Comparison of ENCODE assay signal across 14 cellular contexts in genomic region chr11:2586091-2586792, GRCh38.
DNase-seq lines count a peak whose midpoint lies in the region; ATAC-seq, FAIRE-seq and TF ChIP-seq lines count a peak whose summit lies in the region.
"Had no signal": no experiment of that assay in that cellular context is flagged by ENCODE, and none has a peak within 500 bp of the region (broad histone marks: within the 10 kb centered on the region; RNA-seq: fewer than 3 reads in every experiment).

No MANE protein-coding gene starts in this region.

- H3K27ac Mint-ChIP-seq in osteocyte (ENCODE audit: unreplicated experiment): no peak overlapping the region
- H3K27ac Mint-ChIP-seq: CD4-positive, CD25-positive, alpha-beta regulatory T cell had no signal

- H3K4me1 Mint-ChIP-seq in osteocyte (ENCODE audit: unreplicated experiment): no peaks in the 10 kb centered on the region
- H3K4me1 Mint-ChIP-seq: CD4-positive, CD25-positive, alpha-beta regulatory T cell had no signal

- in situ Hi-C loops in G401 (cut with HindIII; ENCODE audit: low sequenced_read_pairs): no loop called here

- TF ChIP-seq CTCF in GM10248 (IDR thresholded peaks at IDR 0.05; ENCODE audit: control extremely low read depth, extremely low read depth, low read depth, missing control alignments) (no peak), osteocyte (IDR thresholded peaks at IDR 0.05) (no peak)

- H3K27me3 Mint-ChIP-seq in osteocyte (ENCODE audit: unreplicated experiment): no peaks in the 10 kb centered on the region
- H3K27me3 Mint-ChIP-seq: CD4-positive, CD25-positive, alpha-beta regulatory T cell had no signal

- CTCF ChIA-PET in GM10248 (lab: Yijun Ruan, JAX): no interaction called here

- DNase-seq in AG20443 (ENCODE audit: low spot score) (peak; percentile 6), GM10248 (ENCODE audit: extremely low spot score) (peak; percentile 8), frontal cortex (ENCODE audit: low spot score in 2 of 2) (peak; percentile 3 to 6), osteocyte (ENCODE audit: extremely low spot score, unreplicated experiment) (peak; percentile 78), GF-D8 (lab: John Stamatoyannopoulos, UW) (no peak), G401 (ENCODE audit: low spot score) (no peak), SKM-1 treated with dmso at 0.1 percent for 144 hours (lab: John Stamatoyannopoulos, UW; ENCODE audit: unreplicated experiment) (no peak)
- DNase-seq: CD4-positive, CD25-positive, alpha-beta regulatory T cell; NCI-H1105; NCI-H345; PC-9 had no signal

- H3K36me3 Mint-ChIP-seq in osteocyte (ENCODE audit: unreplicated experiment): no peaks in the 10 kb centered on the region

- ATAC-seq in HG03457 (IDR thresholded peaks at IDR 0.05; ENCODE audit: unreplicated experiment): no peak
- ATAC-seq: esophagus mucosa, HCT116 had no signal

- FAIRE-seq in frontal cortex (lab: Jason Lieb, UNC): no peak

- POLR2A ChIA-PET in GM10248 (lab: Yijun Ruan, JAX): no interaction called here

- H3K9me3 Mint-ChIP-seq in osteocyte (ENCODE audit: unreplicated experiment): no peaks in the 10 kb centered on the region
- H3K9me3 Mint-ChIP-seq: CD4-positive, CD25-positive, alpha-beta regulatory T cell had no signal

- no peak overlapping the region for H3K4me3 Mint-ChIP-seq in osteocyte (ENCODE audit: unreplicated experiment)
- H3K4me3 Mint-ChIP-seq: CD4-positive, CD25-positive, alpha-beta regulatory T cell had no signal

Comparison
In these comparisons a context has a peak if more than half of its experiments do, and no peak if none do; other contexts are left out.
1. DNase-seq: peak in AG20443 (single experiment), GM10248 (single experiment), frontal cortex (2 of 2) and osteocyte (single experiment); none in GF-D8 (single experiment), G401 (single experiment) and SKM-1 treated with dmso at 0.1 percent for 144 hours (single experiment).